Comparison of ENCODE assay signal across 8 cellular contexts in the genomic region with DNA sequence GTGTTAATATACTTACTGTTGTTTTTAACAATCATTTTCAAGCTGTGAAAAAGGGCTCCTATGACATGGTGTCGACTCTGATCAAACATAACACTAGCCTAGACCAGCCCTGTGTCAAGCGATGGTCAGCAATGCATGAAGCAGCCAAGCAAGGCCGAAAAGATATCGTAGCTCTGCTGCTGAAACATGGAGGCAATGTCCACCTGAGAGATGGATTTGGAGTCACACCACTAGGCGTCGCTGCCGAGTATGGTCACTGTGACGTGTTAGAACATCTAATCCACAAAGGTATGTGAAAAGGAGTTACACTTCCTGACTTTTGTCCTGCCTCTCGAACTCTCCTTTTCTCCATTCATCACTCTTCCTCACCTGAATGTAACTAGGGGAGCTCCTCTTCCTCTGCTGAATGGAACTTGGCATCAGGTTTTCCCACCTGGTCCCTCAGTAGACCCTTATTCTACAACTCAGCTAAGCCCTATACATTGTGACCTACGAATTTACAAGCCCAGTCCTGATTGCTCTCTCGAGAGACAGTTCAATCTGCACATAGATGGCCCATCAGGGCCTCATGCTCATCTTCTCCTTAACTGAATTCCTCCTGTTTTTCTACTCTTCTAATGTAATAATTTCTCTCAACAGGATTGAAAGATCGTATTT. TPM values are rescaled to one million over a fixed set of nuclear protein-coding genes. Genes with fewer than 3 reads are reported as not detected.
A peak's percentile ranks its signal among the peaks of the same experiment; 100 is the strongest.
DNase-seq lines count a peak whose midpoint lies in the region; ATAC-seq and TF ChIP-seq lines count a peak whose summit lies in the region.

No MANE protein-coding gene starts in this region.

- 72% methylated on average over 12 of the region's 12 CpGs for WGBS in liver

- H3K27me3 ChIP-seq in RWPE2 (ENCODE audit: insufficient read depth, poor library complexity, severe bottlenecking) (no peaks in the 10 kb centered on the region), liver (ENCODE audit: control insufficient read depth in 4 of 4, insufficient read depth in 4 of 4, low read length in 3 of 4) (no peaks in the 10 kb centered on the region)

- no peak for DNase-seq in AG09319 (ENCODE audit: extremely low read depth, low read depth)
- no peak for DNase-seq in RWPE2 (ENCODE audit: low spot score)
- DNase-seq in activated naive CD8-positive, alpha-beta T cell treated with anti-CD3 and anti-CD28 coated beads, Interleukin-2, amount 50 U/mL, for 24 hours, result peak; percentile 69
- peak; percentile 62 to 83 for DNase-seq in stimulated activated effector memory CD8-positive, alpha-beta T cell treated with anti-CD3 and anti-CD28 coated beads, Interleukin-12 subunit alpha, Interleukin-12 subunit beta, amount 100 ng/mL, for 72 hours (ENCODE audit: low spot score in 2 of 2)
- no peak for DNase-seq in ureter (ENCODE audit: low spot score)

- H3K9ac ChIP-seq in liver (ENCODE audit: low read depth in 1 of 2, low read length in 2 of 2), result no peak overlapping the region

- H3K9me3 Mint-ChIP-seq in activated naive CD8-positive, alpha-beta T cell treated with anti-CD3 and anti-CD28 coated beads, Interleukin-2, amount 50 U/mL, for 24 hours, result no peaks in the 10 kb centered on the region
- H3K9me3 Mint-ChIP-seq in stimulated activated effector memory CD8-positive, alpha-beta T cell treated with anti-CD3 and anti-CD28 coated beads, Interleukin-12 subunit alpha, Interleukin-12 subunit beta, amount 100 ng/mL, for 72 hours, result no peaks in the 10 kb centered on the region

- H3K9me3 ChIP-seq in RWPE2 (ENCODE audit: severe bottlenecking) (no peaks in the 10 kb centered on the region), liver (ENCODE audit: control insufficient read depth in 4 of 4, low read length in 3 of 4) (no peaks in the 10 kb centered on the region)

- no peak overlapping the region for H3K27ac Mint-ChIP-seq in activated naive CD8-positive, alpha-beta T cell treated with anti-CD3 and anti-CD28 coated beads, Interleukin-2, amount 50 U/mL, for 24 hours
- no peak overlapping the region for H3K27ac Mint-ChIP-seq in stimulated activated effector memory CD8-positive, alpha-beta T cell treated with anti-CD3 and anti-CD28 coated beads, Interleukin-12 subunit alpha, Interleukin-12 subunit beta, amount 100 ng/mL, for 72 hours

- H3K4me3 Mint-ChIP-seq in activated naive CD8-positive, alpha-beta T cell treated with anti-CD3 and anti-CD28 coated beads, Interleukin-2, amount 50 U/mL, for 24 hours, result no peak overlapping the region
- no peak overlapping the region for H3K4me3 Mint-ChIP-seq in stimulated activated effector memory CD8-positive, alpha-beta T cell treated with anti-CD3 and anti-CD28 coated beads, Interleukin-12 subunit alpha, Interleukin-12 subunit beta, amount 100 ng/mL, for 72 hours

- ATAC-seq in GM19025 (IDR thresholded peaks at IDR 0.05; ENCODE audit: low read depth, unreplicated experiment), result peak; percentile 84
- peak; percentile 84 for ATAC-seq in HG03103 (IDR thresholded peaks at IDR 0.05; ENCODE audit: low read depth, unreplicated experiment)
- ATAC-seq in RWPE2 (ENCODE audit: low read depth), result no peak
- no peak for ATAC-seq in activated naive CD8-positive, alpha-beta T cell treated with anti-CD3 and anti-CD28 coated beads, Interleukin-2, amount 50 U/mL, for 24 hours
- ATAC-seq in stimulated activated effector memory CD8-positive, alpha-beta T cell treated with anti-CD3 and anti-CD28 coated beads, Interleukin-12 subunit alpha, Interleukin-12 subunit beta, amount 100 ng/mL, for 72 hours, result peak; percentile 69

- no peaks in the 10 kb centered on the region for H3K36me3 ChIP-seq in RWPE2 (ENCODE audit: low read depth)
- no peaks in the 10 kb centered on the region for H3K36me3 ChIP-seq in liver (ENCODE audit: control insufficient read depth in 4 of 4, insufficient read depth in 3 of 4, low read depth in 1 of 4, low read length in 3 of 4)

- H3K27ac ChIP-seq in RWPE2 (ENCODE audit: poor library complexity, severe bottlenecking) (no peak overlapping the region), liver (ENCODE audit: low read depth in 1 of 2, low read length in 2 of 2) (no peak overlapping the region)

- no peak overlapping the region for H3K4me3 ChIP-seq in RWPE2 (ENCODE audit: severe bottlenecking)
- no peak overlapping the region for H3K4me3 ChIP-seq in liver (ENCODE audit: low read depth in 1 of 3, low read length in 3 of 3)

- H3K36me3 Mint-ChIP-seq in activated naive CD8-positive, alpha-beta T cell treated with anti-CD3 and anti-CD28 coated beads, Interleukin-2, amount 50 U/mL, for 24 hours (ENCODE audit: low read depth), result no peaks in the 10 kb centered on the region
- H3K36me3 Mint-ChIP-seq in stimulated activated effector memory CD8-positive, alpha-beta T cell treated with anti-CD3 and anti-CD28 coated beads, Interleukin-12 subunit alpha, Interleukin-12 subunit beta, amount 100 ng/mL, for 72 hours, result no peaks in the 10 kb centered on the region

- TF ChIP-seq CTCF in AG09319 (IDR thresholded peaks at IDR 0.05; ENCODE audit: low read depth, low read length) (peak; percentile 38), RWPE2 (IDR thresholded peaks at IDR 0.05; ENCODE audit: poor library complexity, severe bottlenecking) (peak; percentile 60), liver (IDR thresholded peaks at IDR 0.05; ENCODE audit: low read depth, low read length, missing input control) (peak; percentile 31)

- TF ChIP-seq RAD21 in liver (IDR thresholded peaks at IDR 0.05), result peak in 1 of 2 donors; percentile 43

- no peaks in the 10 kb centered on the region for H3K4me1 Mint-ChIP-seq in activated naive CD8-positive, alpha-beta T cell treated with anti-CD3 and anti-CD28 coated beads, Interleukin-2, amount 50 U/mL, for 24 hours
- no peaks in the 10 kb centered on the region for H3K4me1 Mint-ChIP-seq in stimulated activated effector memory CD8-positive, alpha-beta T cell treated with anti-CD3 and anti-CD28 coated beads, Interleukin-12 subunit alpha, Interleukin-12 subunit beta, amount 100 ng/mL, for 72 hours

- no peaks in the 10 kb centered on the region for H3K4me1 ChIP-seq in RWPE2 (ENCODE audit: insufficient read depth, poor library complexity, severe bottlenecking)
- peaks cover 0 to 5% (median 4%) of the 10 kb centered on the region in 4 donors for H3K4me1 ChIP-seq in liver (ENCODE audit: control insufficient read depth in 4 of 4, insufficient read depth in 4 of 4, low read length in 3 of 4)

- peaks cover 2% of the 10 kb centered on the region for H3K27me3 Mint-ChIP-seq in activated naive CD8-positive, alpha-beta T cell treated with anti-CD3 and anti-CD28 coated beads, Interleukin-2, amount 50 U/mL, for 24 hours

TF ChIP-seq in liver, 16 proteins besides CTCF, POLR2A, EP300 and RAD21:
- TF ChIP-seq HNF4A (conservative IDR thresholded peaks at IDR 0.05), result no peak
- TF ChIP-seq, protein P1, sequence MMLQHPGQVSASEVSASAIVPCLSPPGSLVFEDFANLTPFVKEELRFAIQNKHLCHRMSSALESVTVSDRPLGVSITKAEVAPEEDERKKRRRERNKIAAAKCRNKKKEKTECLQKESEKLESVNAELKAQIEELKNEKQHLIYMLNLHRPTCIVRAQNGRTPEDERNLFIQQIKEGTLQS (IDR thresholded peaks at IDR 0.05), result no peak
TF ChIP-seq in liver: peak in this region for 0.

RNA-seq across cellular contexts. Expression of gene ASB15, which starts 23.0 kb away (rescaled TPM):
- total RNA-seq in liver (not detected), ureter (not detected)
- polyA plus RNA-seq in liver, result not detected

RNA-seq across cellular contexts. Expression of gene LMOD2, which starts 31.0 kb away (rescaled TPM):
- total RNA-seq in liver (not detected), ureter (0.47 TPM)
- polyA plus RNA-seq in liver, result not detected

Comparison
In these comparisons a context has a peak if more than half of its experiments do, and no peak if none do; other contexts are left out.
1. DNase-seq: peak in activated naive CD8-positive, alpha-beta T cell treated with anti-CD3 and anti-CD28 coated beads, Interleukin-2, amount 50 U/mL, for 24 hours (single experiment) and stimulated activated effector memory CD8-positive, alpha-beta T cell treated with anti-CD3 and anti-CD28 coated beads, Interleukin-12 subunit alpha, Interleukin-12 subunit beta, amount 100 ng/mL, for 72 hours (2 of 2); none in AG09319 (single experiment), RWPE2 (single experiment) and ureter (single experiment).
2. ATAC-seq: peak in GM19025 (single experiment), HG03103 (single experiment) and stimulated activated effector memory CD8-positive, alpha-beta T cell treated with anti-CD3 and anti-CD28 coated beads, Interleukin-12 subunit alpha, Interleukin-12 subunit beta, amount 100 ng/mL, for 72 hours (single experiment); none in RWPE2 (single experiment) and activated naive CD8-positive, alpha-beta T cell treated with anti-CD3 and anti-CD28 coated beads, Interleukin-2, amount 50 U/mL, for 24 hours (single experiment).
3. Peak in every context shown above with its lines, with median percentiles within 50 percentile points of each other: CTCF ChIP-seq.